ENCODE assay signal across 18 cellular contexts in the genomic region with DNA sequence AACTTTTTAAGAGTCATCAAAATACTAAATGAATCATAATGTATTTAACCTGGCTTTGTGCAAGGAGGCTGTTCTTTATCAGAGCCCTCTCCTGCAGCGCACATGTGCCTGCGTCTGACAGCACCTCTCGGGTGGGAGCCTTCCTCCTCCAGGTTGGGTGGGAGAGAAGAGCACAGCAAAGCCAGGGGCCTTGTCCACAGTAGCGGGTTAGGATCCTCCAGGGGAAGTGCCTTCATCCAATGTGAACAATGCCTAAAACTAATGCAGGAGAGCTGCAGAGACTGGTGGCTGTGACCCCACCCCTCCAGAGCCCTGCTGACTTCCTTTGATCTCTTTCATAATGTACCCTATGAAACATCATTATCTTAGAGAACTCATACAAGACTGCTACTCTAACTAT. TPM values are rescaled to one million over a fixed set of nuclear protein-coding genes. Genes with fewer than 3 reads are reported as not detected.
"Had no signal": no experiment of that assay in that cellular context is flagged by ENCODE, and none has a peak within 500 bp of the region (broad histone marks: within the 10 kb centered on the region; RNA-seq: fewer than 3 reads in every experiment).

No MANE protein-coding gene starts in this region.

- H3K36me3 ChIP-seq: left lung, prostate gland, right lobe of liver, tibial nerve, upper lobe of right lung had no signal

- H3K4me1 ChIP-seq: left lung, parathyroid adenoma, prostate gland, right lobe of liver, tibial nerve, upper lobe of right lung had no signal

- H3K4me3 ChIP-seq: left lung, lung, prostate gland, right lobe of liver, tibial nerve, upper lobe of right lung had no signal

- DNase-seq: effector memory CD4-positive, alpha-beta T cell; left lung; mesenchymal stem cell; naive B cell; occipital lobe; retina; right lobe of liver; stimulated activated CD4-positive, alpha-beta T cell treated with anti-CD3 and anti-CD28 coated beads, Interleukin-15, amount 100 ng/mL, for 24 hours; stimulated activated CD4-positive, alpha-beta T cell treated with anti-CD3 and anti-CD28 coated beads, Interleukin-1b, Interleukin-23, amount 100 ng/mL, for 48 hours; stimulated activated CD4-positive, alpha-beta T cell treated with anti-CD3 and anti-CD28 coated beads, Interleukin-4, amount 100 ng/mL, for 24 hours; upper lobe of right lung had no signal

- H3K27me3 ChIP-seq: right lobe of liver, tibial nerve had no signal

- H2AFZ ChIP-seq: parathyroid adenoma had no signal

- H3K79me2 ChIP-seq: parathyroid adenoma had no signal

- ATAC-seq: esophagus mucosa; left lung; right lobe of liver; stimulated activated memory B cell treated with anti-CD40 and anti-IgM and Interleukin-4, amounts not matched to agents 10 μg/mL and 1 μg/mL and 100 μg/mL, for 72 hours; upper lobe of right lung had no signal

- H3K27ac ChIP-seq: left lung, parathyroid adenoma, prostate gland, right lobe of liver, tibial nerve, upper lobe of right lung had no signal

- H3K9me3 ChIP-seq: left lung, prostate gland, right lobe of liver, tibial nerve, upper lobe of right lung had no signal

- H3K9ac ChIP-seq: parathyroid adenoma had no signal

RNA-seq across cellular contexts. Expression of a gene that starts 10.2 kb away (rescaled TPM):
- total RNA-seq: esophagus mucosa, fibroblast of lung, upper lobe of right lung had no signal
